8 cellular contexts compared by ENCODE assay signal in genomic region chr19:58362272-58362994, GRCh38. TPM values are rescaled to one million over a fixed set of nuclear protein-coding genes. Genes with fewer than 3 reads are reported as not detected.
DNase-seq lines count a peak whose midpoint lies in the region; ATAC-seq and TF ChIP-seq lines count a peak whose summit lies in the region.

TSS of gene ZNF497 (minus strand) at chr19:58362751. CDS start at chr19:58357635, 5,116 bp downstream.

- H3K27ac ChIP-seq in ovary, result peak within 1 kb of the TSS; percentile 45 to 87
- peak within 1 kb of the TSS; percentile 60 to 95 (median 81) for H3K27ac ChIP-seq in thyroid gland

- intact Hi-C loops in Right ventricle myocardium inferior (cut with DNase I) (loop anchor here (1.0 to 2.0 kb wide), 3 partner anchors 18 to 46 kb away; partner anchors contain the start of genes ZNF584 and ZNF837), ovary (cut with DNase I) (no loop called here), thyroid gland (cut with DNase I) (no loop called here)

- H3K9me3 Mint-ChIP-seq in activated naive CD8-positive, alpha-beta T cell (ENCODE audit: low read depth), result no peaks in the 10 kb centered on the region

- 0% methylated on average over 54 to 74 of the region's 74 CpGs for WGBS in ovary, 3 donors
- 0% methylated on average over 20 to 24 of the region's 74 CpGs for whole genome bisulfite sequencing in thyroid gland, 2 donors

- ATAC-seq in HG02623 (IDR thresholded peaks at IDR 0.05; ENCODE audit: unreplicated experiment), result peak; percentile 83
- ATAC-seq in SK-N-SH treated with all-trans-retinoic acid at 6 μM for 48 hours, result peak; percentile 94
- ATAC-seq in Right ventricle myocardium inferior, result peak; percentile 97

- no peak for TF ChIP-seq EP300 in ovary (IDR thresholded peaks at IDR 0.05)

- peak within 1 kb of the TSS; percentile 57 for H3K4me3 ChIP-seq in ovary
- peak within 1 kb of the TSS; percentile 56 to 88 (median 83) for H3K4me3 ChIP-seq in thyroid gland (replicated peaks in 1 of 3)

- no peaks in the 10 kb centered on the region for H3K36me3 Mint-ChIP-seq in activated naive CD8-positive, alpha-beta T cell

- TF ChIP-seq CTCF in GM10266 (IDR thresholded peaks at IDR 0.05; ENCODE audit: control insufficient read depth, insufficient read depth, low read depth, missing control alignments) (peak; percentile 6), ovary (IDR thresholded peaks at IDR 0.05) (peak in 1 of 3 donors; percentile 13), thyroid gland (IDR thresholded peaks at IDR 0.05) (no peak)

- TF ChIP-seq POLR2A in ovary (IDR thresholded peaks at IDR 0.05) (peak; percentile 70), thyroid gland (IDR thresholded peaks at IDR 0.05) (peak in 1 of 2 donors; percentile 75)

- peak within 1 kb of the TSS; percentile 96 for H3K4me3 Mint-ChIP-seq in activated naive CD8-positive, alpha-beta T cell

- peak; percentile 100 for DNase-seq in GM10266 (ENCODE audit: extremely low spot score)
- peak; percentile 89 for DNase-seq in NCI-H1092 treated with DMSO at 0.1 percent for 48 hours (lab: John Stamatoyannopoulos, UW)
- DNase-seq in Right ventricle myocardium inferior (ENCODE audit: missing footprints), result peak; percentile 99
- peak; percentile 95 to 98 (median 97) for DNase-seq in ovary
- DNase-seq in thyroid gland, result peak; percentile 97 to 98

- H3K36me3 ChIP-seq in ovary (no peaks in the 10 kb centered on the region), thyroid gland (no peaks in the 10 kb centered on the region)

- no peaks in the 10 kb centered on the region for H3K27me3 ChIP-seq in ovary
- H3K27me3 ChIP-seq in thyroid gland, result no peaks in the 10 kb centered on the region

- H3K4me1 ChIP-seq in ovary (ENCODE audit: insufficient read depth) (peaks cover 3% of the 10 kb centered on the region), thyroid gland (peaks cover 0 to 5% of the 10 kb centered on the region in 2 donors)

- no peaks in the 10 kb centered on the region for H3K27me3 Mint-ChIP-seq in activated naive CD8-positive, alpha-beta T cell

- peak within 1 kb of the TSS; percentile 96 for H3K27ac Mint-ChIP-seq in activated naive CD8-positive, alpha-beta T cell

- no peaks in the 10 kb centered on the region for H3K9me3 ChIP-seq in ovary
- no peaks in the 10 kb centered on the region for H3K9me3 ChIP-seq in thyroid gland

- peaks cover 13% of the 10 kb centered on the region for H3K4me1 Mint-ChIP-seq in activated naive CD8-positive, alpha-beta T cell (ENCODE audit: low read depth)

TF ChIP-seq in SK-N-SH treated with all-trans-retinoic acid at 6 μM for 48 hours, 23 proteins besides CTCF, POLR2A, EP300 and RAD21:
- TF ChIP-seq, protein P1, sequence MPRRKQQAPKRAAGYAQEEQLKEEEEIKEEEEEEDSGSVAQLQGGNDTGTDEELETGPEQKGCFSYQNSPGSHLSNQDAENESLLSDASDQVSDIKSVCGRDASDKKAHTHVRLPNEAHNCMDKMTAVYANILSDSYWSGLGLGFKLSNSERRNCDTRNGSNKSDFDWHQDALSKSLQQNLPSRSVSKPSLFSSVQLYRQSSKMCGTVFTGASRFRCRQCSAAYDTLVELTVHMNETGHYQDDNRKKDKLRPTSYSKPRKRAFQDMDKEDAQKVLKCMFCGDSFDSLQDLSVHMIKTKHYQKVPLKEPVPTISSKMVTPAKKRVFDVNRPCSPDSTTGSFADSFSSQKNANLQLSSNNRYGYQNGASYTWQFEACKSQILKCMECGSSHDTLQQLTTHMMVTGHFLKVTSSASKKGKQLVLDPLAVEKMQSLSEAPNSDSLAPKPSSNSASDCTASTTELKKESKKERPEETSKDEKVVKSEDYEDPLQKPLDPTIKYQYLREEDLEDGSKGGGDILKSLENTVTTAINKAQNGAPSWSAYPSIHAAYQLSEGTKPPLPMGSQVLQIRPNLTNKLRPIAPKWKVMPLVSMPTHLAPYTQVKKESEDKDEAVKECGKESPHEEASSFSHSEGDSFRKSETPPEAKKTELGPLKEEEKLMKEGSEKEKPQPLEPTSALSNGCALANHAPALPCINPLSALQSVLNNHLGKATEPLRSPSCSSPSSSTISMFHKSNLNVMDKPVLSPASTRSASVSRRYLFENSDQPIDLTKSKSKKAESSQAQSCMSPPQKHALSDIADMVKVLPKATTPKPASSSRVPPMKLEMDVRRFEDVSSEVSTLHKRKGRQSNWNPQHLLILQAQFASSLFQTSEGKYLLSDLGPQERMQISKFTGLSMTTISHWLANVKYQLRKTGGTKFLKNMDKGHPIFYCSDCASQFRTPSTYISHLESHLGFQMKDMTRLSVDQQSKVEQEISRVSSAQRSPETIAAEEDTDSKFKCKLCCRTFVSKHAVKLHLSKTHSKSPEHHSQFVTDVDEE (CRISPR knock-in tag; IDR thresholded peaks at IDR 0.05), result no peak
- no peak for TF ChIP-seq ZNF565 (CRISPR knock-in tag; conservative IDR thresholded peaks at IDR 0.05; ENCODE audit: low read depth)
- TF ChIP-seq, protein P2, sequence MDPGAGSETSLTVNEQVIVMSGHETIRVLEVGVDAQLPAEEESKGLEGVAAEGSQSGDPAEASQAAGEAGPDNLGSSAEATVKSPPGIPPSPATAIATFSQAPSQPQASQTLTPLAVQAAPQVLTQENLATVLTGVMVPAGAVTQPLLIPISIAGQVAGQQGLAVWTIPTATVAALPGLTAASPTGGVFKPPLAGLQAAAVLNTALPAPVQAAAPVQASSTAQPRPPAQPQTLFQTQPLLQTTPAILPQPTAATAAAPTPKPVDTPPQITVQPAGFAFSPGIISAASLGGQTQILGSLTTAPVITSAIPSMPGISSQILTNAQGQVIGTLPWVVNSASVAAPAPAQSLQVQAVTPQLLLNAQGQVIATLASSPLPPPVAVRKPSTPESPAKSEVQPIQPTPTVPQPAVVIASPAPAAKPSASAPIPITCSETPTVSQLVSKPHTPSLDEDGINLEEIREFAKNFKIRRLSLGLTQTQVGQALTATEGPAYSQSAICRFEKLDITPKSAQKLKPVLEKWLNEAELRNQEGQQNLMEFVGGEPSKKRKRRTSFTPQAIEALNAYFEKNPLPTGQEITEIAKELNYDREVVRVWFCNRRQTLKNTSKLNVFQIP (CRISPR knock-in tag; IDR thresholded peaks at IDR 0.05; ENCODE audit: borderline replicate concordance, low read depth), result 0 out of 2 replicates have a peak, but pooled peaks have one; percentile 29
- no peak for TF ChIP-seq SNAI2 (CRISPR knock-in tag; IDR thresholded peaks at IDR 0.05)
TF ChIP-seq in SK-N-SH treated with all-trans-retinoic acid at 6 μM for 48 hours: peak in this region for 1.

RNA-seq across cellular contexts. Expression of gene ZNF497, which starts in this region (rescaled TPM):
- total RNA-seq in Right ventricle myocardium inferior (0.19 TPM), ovary (1 to 10 TPM; 2.5 to 6.5 (median 3.4) TPM), thyroid gland (10 to 100 TPM in 1 of 4 donors, 1 to 10 TPM in 3; 7.1 to 16.2 (median 8.1) TPM)
- 1 to 10 TPM in 1 of 2 donors, under 1 TPM in 1; 0.30 to 2.2 TPM for polyA plus RNA-seq in ovary

Comparison
In these comparisons a context has a peak if more than half of its experiments do, and no peak if none do; other contexts are left out.
1. Peak in every context shown above with its lines: DNase-seq, ATAC-seq, H3K4me3 ChIP-seq and H3K27ac ChIP-seq.
2. Peak in DNase-seq and ATAC-seq in Right ventricle myocardium inferior; RNA of the gene not detected or under 1 TPM.